Comparison of ENCODE assay signal across 8 cellular contexts in genomic region chr7:7944619-7945282, GRCh38. TPM values are rescaled to one million over a fixed set of nuclear protein-coding genes. Genes with fewer than 3 reads are reported as not detected.
DNase-seq lines count a peak whose midpoint lies in the region; ATAC-seq and TF ChIP-seq lines count a peak whose summit lies in the region.

No MANE protein-coding gene starts in this region.

- no peaks in the 10 kb centered on the region for H3K36me3 Mint-ChIP-seq in activated T-helper 2 cell treated with anti-CD3 and anti-CD28 coated beads, Interferon-gamma antibody, Interleukin-2, Interleukin-4, amounts not matched to agents 10 μg/mL and 5 μg/mL and 100 μg/mL, durations not matched to agents 14 hours and 24 hours and 36 hours (ENCODE audit: low read depth)

- H3K36me3 ChIP-seq in KOPT-K1 (ENCODE audit: insufficient read depth, low read length) (no peaks in the 10 kb centered on the region), spleen (no peaks in the 10 kb centered on the region)

- H3K27ac Mint-ChIP-seq in activated T-helper 2 cell treated with anti-CD3 and anti-CD28 coated beads, Interferon-gamma antibody, Interleukin-2, Interleukin-4, amounts not matched to agents 10 μg/mL and 5 μg/mL and 100 μg/mL, durations not matched to agents 14 hours and 24 hours and 36 hours, result peak overlapping the region; percentile 80

- DNase-seq in GM12865 (ENCODE audit: low read depth), result peak; percentile 97
- peak; percentile 40 for DNase-seq in activated T-helper 2 cell treated with anti-CD3 and anti-CD28 coated beads, Interferon-gamma antibody, Interleukin-2, Interleukin-4, amounts not matched to agents 10 μg/mL and 5 μg/mL and 100 μg/mL, durations not matched to agents 14 hours and 24 hours and 36 hours (ENCODE audit: low spot score)
- DNase-seq in spleen, result peak; percentile 86
- no peak for DNase-seq in GF-D8 (lab: John Stamatoyannopoulos, UW)
- DNase-seq in Kasumi-1 (lab: John Stamatoyannopoulos, UW), result no peak
- no peak for DNase-seq in NCI-H774 (lab: John Stamatoyannopoulos, UW)

- H3K4me3 ChIP-seq in GM12865 (ENCODE audit: low read depth, low read length) (peak overlapping the region; percentile 61), spleen (peak overlapping the region in 5 of 8 donors; percentile 1 to 52 (median 4))

- peaks cover 0 to 32% (median 21%) of the 10 kb centered on the region in 6 donors for H3K4me1 ChIP-seq in spleen

- peaks cover 5% of the 10 kb centered on the region for H3K27me3 Mint-ChIP-seq in activated T-helper 2 cell treated with anti-CD3 and anti-CD28 coated beads, Interferon-gamma antibody, Interleukin-2, Interleukin-4, amounts not matched to agents 10 μg/mL and 5 μg/mL and 100 μg/mL, durations not matched to agents 14 hours and 24 hours and 36 hours (ENCODE audit: low read depth)

- TF ChIP-seq CTCF in GM12865 (IDR thresholded peaks at IDR 0.05; ENCODE audit: insufficient read depth, low read depth, low read length, missing control alignments), result no peak
- no peak for TF ChIP-seq CTCF in spleen (IDR thresholded peaks at IDR 0.05 in 8 of 11, conservative IDR thresholded peaks at IDR 0.05 in 3 of 11)

- H3K27ac ChIP-seq in KOPT-K1 (ENCODE audit: low read depth, low read length, poor library complexity, severe bottlenecking) (peak overlapping the region; percentile 62), spleen (peak overlapping the region; percentile 1 to 83 (median 64))

- peaks cover 19% of the 10 kb centered on the region for H3K4me1 Mint-ChIP-seq in activated T-helper 2 cell treated with anti-CD3 and anti-CD28 coated beads, Interferon-gamma antibody, Interleukin-2, Interleukin-4, amounts not matched to agents 10 μg/mL and 5 μg/mL and 100 μg/mL, durations not matched to agents 14 hours and 24 hours and 36 hours (ENCODE audit: low read depth)

- no peaks in the 10 kb centered on the region for H3K27me3 ChIP-seq in spleen (replicated peaks in 1 of 7)

- intact Hi-C loops in activated T-helper 2 cell treated with anti-CD3 and anti-CD28 coated beads, Interferon-gamma antibody, Interleukin-2, Interleukin-4, amounts not matched to agents 10 μg/mL and 5 μg/mL and 100 μg/mL, durations not matched to agents 14 hours and 24 hours and 36 hours (cut with micrococcal nuclease), result no loop called here
- intact Hi-C loops in spleen (cut with DNase I; ENCODE audit: low total_unique reads), result loop anchor here (10.0 kb wide), 1 partner anchor 70 kb away; no protein-coding TSS in a partner anchor

- peak; percentile 93 for ATAC-seq in GM21528 (IDR thresholded peaks at IDR 0.05; ENCODE audit: low FRiP score, unreplicated experiment)

- TF ChIP-seq POLR2A in spleen (IDR thresholded peaks at IDR 0.05), result no peak

- H3K9me3 ChIP-seq in KOPT-K1 (ENCODE audit: insufficient read depth, low read length, poor library complexity, severe bottlenecking) (no peaks in the 10 kb centered on the region), spleen (no peaks in the 10 kb centered on the region)

- peak overlapping the region; percentile 62 for H3K4me3 Mint-ChIP-seq in activated T-helper 2 cell treated with anti-CD3 and anti-CD28 coated beads, Interferon-gamma antibody, Interleukin-2, Interleukin-4, amounts not matched to agents 10 μg/mL and 5 μg/mL and 100 μg/mL, durations not matched to agents 14 hours and 24 hours and 36 hours (ENCODE audit: low read depth)

- WGBS in spleen, 5 donors, result 26 to 39% (median 32%) methylated on average over 7 of the region's 7 CpGs

- H3K9me3 Mint-ChIP-seq in activated T-helper 2 cell treated with anti-CD3 and anti-CD28 coated beads, Interferon-gamma antibody, Interleukin-2, Interleukin-4, amounts not matched to agents 10 μg/mL and 5 μg/mL and 100 μg/mL, durations not matched to agents 14 hours and 24 hours and 36 hours, result no peaks in the 10 kb centered on the region

RNA-seq across cellular contexts. Expression of gene GLCCI1, which starts 23.8 kb away (rescaled TPM):
- total RNA-seq in activated T-helper 2 cell treated with anti-CD3 and anti-CD28 coated beads, Interferon-gamma antibody, Interleukin-2, Interleukin-4, amounts not matched to agents 10 μg/mL and 5 μg/mL and 100 μg/mL, durations not matched to agents 14 hours and 24 hours and 36 hours, result 23.8 and 27.9 TPM in 2 replicates
- 10 to 100 TPM; 35.7 to 53.2 (median 44.8) TPM for total RNA-seq in spleen
- polyA plus RNA-seq in spleen, result 1 to 10 TPM; 9.1 to 9.6 (median 9.4) TPM

Comparison
In these comparisons a context has a peak if more than half of its experiments do, and no peak if none do; other contexts are left out.
1. DNase-seq: peak in GM12865 (single experiment), activated T-helper 2 cell treated with anti-CD3 and anti-CD28 coated beads, Interferon-gamma antibody, Interleukin-2, Interleukin-4, amounts not matched to agents 10 μg/mL and 5 μg/mL and 100 μg/mL, durations not matched to agents 14 hours and 24 hours and 36 hours (single experiment) and spleen (single experiment); none in GF-D8 (single experiment), Kasumi-1 (0 of 2) and NCI-H774 (single experiment).